ENCODE assay signal across 8 cellular contexts in genomic region chr4:25234390-25235367, GRCh38. TPM values are rescaled to one million over a fixed set of nuclear protein-coding genes. Genes with fewer than 3 reads are reported as not detected.
DNase-seq lines count a peak whose midpoint lies in the region; ATAC-seq, FAIRE-seq and TF ChIP-seq lines count a peak whose summit lies in the region.

No MANE protein-coding gene starts in this region.

- peaks cover 7% of the 10 kb centered on the region; the same call in 2 of the 3 replicates for H3K36me3 ChIP-seq in K562 (ENCODE audit: control insufficient read depth, insufficient read depth, low read length)

- no peaks in the 10 kb centered on the region for H3K27me3 Mint-ChIP-seq in T-helper 17 cell

- peaks cover 12 to 14% of the 10 kb centered on the region in 2 experiments; a peak in 4 of 5 replicates for H3K4me1 ChIP-seq in K562 (replicated peaks in 1 of 2; ENCODE audit: control insufficient read depth in 2 of 2, insufficient read depth in 2 of 2, low read length in 2 of 2)

- H3K4me1 Mint-ChIP-seq in T-helper 17 cell: peaks cover 23% of the 10 kb centered on the region

- under 1% methylated on average over 29 of the region's 49 CpGs for WGBS in K562 (ENCODE audit: insufficient coverage, low coverage, missing lambda C conversion rate)

- FAIRE-seq in K562 (lab: Jason Lieb, UNC): peak; percentile 69

- 0 out of 2 replicates have a peak, but pooled peaks cover 3% of the 10 kb centered on the region for H4K20me1 ChIP-seq in K562 (replicated peaks; ENCODE audit: control insufficient read depth, insufficient read depth, low read length)

- H3K9me1 ChIP-seq in K562 (ENCODE audit: control insufficient read depth, insufficient read depth, low read length): no peaks in the 10 kb centered on the region

- intact Hi-C loops in K562 (cut with micrococcal nuclease): loop anchor here (2.0 to 5.0 kb wide), 2 partner anchors 52 to 78 kb away; partner anchors contain the start of gene ZCCHC4

- no peak for TF ChIP-seq EP300 in K562 (IDR thresholded peaks at IDR 0.05; ENCODE audit: low read length)

- no peaks in the 10 kb centered on the region for H3K9me3 ChIP-seq in T-helper 17 cell (ENCODE audit: control insufficient read depth, low read length, poor library complexity, severe bottlenecking)
- H3K9me3 ChIP-seq in K562 (replicated peaks; ENCODE audit: control insufficient read depth, insufficient read depth, low read depth, low read length): no peaks in the 10 kb centered on the region; the same call in 1 of the 2 replicates

- peak overlapping the region; percentile 92 for H3K27ac ChIP-seq in K562 (ENCODE audit: extremely low read depth, low read depth, low read length)

- H3K4me3 ChIP-seq in K562: peak overlapping the region; percentile 93

- peak overlapping the region; percentile 96 for H3K4me3 Mint-ChIP-seq in T-helper 17 cell

- CTCF ChIA-PET in K562 (lab: Yijun Ruan, JAX; ENCODE audit: low intra/inter-chr PET ratio): interaction anchor here (0.9 kb wide), 1 partner anchor 78 kb away, joined by 3 read pairs; the partner anchor contains the start of gene ZCCHC4

- H3K27ac Mint-ChIP-seq in T-helper 17 cell: peak overlapping the region; percentile 98

- no peaks in the 10 kb centered on the region for H3K36me3 Mint-ChIP-seq in T-helper 17 cell (ENCODE audit: low read depth)

- DNase-seq in NCI-H2081 (lab: John Stamatoyannopoulos, UW) (peak; percentile 46 to 68), NCI-H2081 treated with DMSO at 0.1 percent for 48 hours (lab: John Stamatoyannopoulos, UW) (no peak), NAMALWA (ENCODE audit: low spot score) (peak; percentile 94), T-helper 17 cell (peak; percentile 7 to 19 (median 18)), K562 (ENCODE audit: extremely low read depth in 1 of 4, low spot score in 3 of 4) (peak; percentile 19 to 71 (median 44)), hypothalamus (lab: John Stamatoyannopoulos, UW) (peak in 41 of 51 donors; percentile 2 to 72 (median 42)), retina (peak; percentile 75)

- peak overlapping the region; percentile 95 to 96 for H3K9ac ChIP-seq in K562 (ENCODE audit: insufficient read depth in 1 of 2, low read depth in 2 of 2, low read length in 2 of 2)

- no TSS peak for BruUV-seq in K562 (replicated peaks; lab: Mats Ljungman, UMichigan)

- peak overlapping the region; percentile 96 for H2AFZ ChIP-seq in K562 (ENCODE audit: low read depth, low read length)

- in situ Hi-C loops in K562 (cut with MboI): no loop called here

- TF ChIP-seq RAD21 in K562 (CRISPR knock-in tag; conservative IDR thresholded peaks at IDR 0.05 in 1 of 2, IDR thresholded peaks at IDR 0.05 in 1 of 2): peak in 1 of 2 experiments; percentile 15; a peak in 1 of 4 replicates

- ATAC-seq in HG02642 (IDR thresholded peaks at IDR 0.05; ENCODE audit: poor library complexity, unreplicated experiment) (peak; percentile 57), T-helper 17 cell (peak; percentile 62), K562 (peak; percentile 73)

- peaks cover 50% of the 10 kb centered on the region for H3K79me2 ChIP-seq in K562 (ENCODE audit: control insufficient read depth, insufficient read depth, low read length)

- no peaks in the 10 kb centered on the region for H3K27me3 ChIP-seq in K562 (ENCODE audit: control insufficient read depth in 2 of 2, insufficient read depth in 2 of 2, low read length in 2 of 2)

- POLR2A ChIA-PET in K562 (lab: Yijun Ruan, JAX): interaction anchor here (0.6 to 1.6 kb wide), 3 partner anchors 21 to 211 kb away, joined by 3 to 8 read pairs (median 5); partner anchors contain the start of gene ANAPC4

- TF ChIP-seq CTCF in K562 (IDR thresholded peaks at IDR 0.05 in 2 of 3, conservative IDR thresholded peaks at IDR 0.05 in 1 of 3; ENCODE audit: insufficient read depth in 2 of 3, low read depth in 1 of 3, low read length in 3 of 3): peak; percentile 38 to 53 (median 49); a peak in 3 of 6 replicates

- H3K4me2 ChIP-seq in K562 (ENCODE audit: insufficient read depth, low read length): peak overlapping the region; percentile 96

- TF ChIP-seq POLR2A in K562 (conservative IDR thresholded peaks at IDR 0.05): no peak

TF ChIP-seq in K562, 482 proteins besides CTCF, POLR2A, EP300 and RAD21 (continues in another document):
- no peak for TF ChIP-seq ZNF324 (CRISPR knock-in tag; IDR thresholded peaks at IDR 0.05)
- peak; percentile 18; the same call in 1 of the 2 replicates for TF ChIP-seq SMARCE1 (IDR thresholded peaks at IDR 0.05)
- peak; percentile 61; the same call in 1 of the 2 replicates for TF ChIP-seq ZNF12 (CRISPR knock-in tag; IDR thresholded peaks at IDR 0.05)
- TF ChIP-seq, protein P1, sequence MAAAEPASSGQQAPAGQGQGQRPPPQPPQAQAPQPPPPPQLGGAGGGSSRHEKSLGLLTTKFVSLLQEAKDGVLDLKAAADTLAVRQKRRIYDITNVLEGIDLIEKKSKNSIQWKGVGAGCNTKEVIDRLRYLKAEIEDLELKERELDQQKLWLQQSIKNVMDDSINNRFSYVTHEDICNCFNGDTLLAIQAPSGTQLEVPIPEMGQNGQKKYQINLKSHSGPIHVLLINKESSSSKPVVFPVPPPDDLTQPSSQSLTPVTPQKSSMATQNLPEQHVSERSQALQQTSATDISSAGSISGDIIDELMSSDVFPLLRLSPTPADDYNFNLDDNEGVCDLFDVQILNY (CRISPR knock-in tag; IDR thresholded peaks at IDR 0.05): no peak
- TF ChIP-seq TEAD2 (tag; IDR thresholded peaks at IDR 0.05): no peak
- no peak for TF ChIP-seq KHSRP (IDR thresholded peaks at IDR 0.05)
- TF ChIP-seq CCNT2 (IDR thresholded peaks at IDR 0.05; ENCODE audit: borderline replicate concordance, extremely low read depth, insufficient read length, low read depth, low read length): peak; percentile 15
- no peak for TF ChIP-seq MAFK (IDR thresholded peaks at IDR 0.05; ENCODE audit: low read length)
- TF ChIP-seq, protein P2, sequence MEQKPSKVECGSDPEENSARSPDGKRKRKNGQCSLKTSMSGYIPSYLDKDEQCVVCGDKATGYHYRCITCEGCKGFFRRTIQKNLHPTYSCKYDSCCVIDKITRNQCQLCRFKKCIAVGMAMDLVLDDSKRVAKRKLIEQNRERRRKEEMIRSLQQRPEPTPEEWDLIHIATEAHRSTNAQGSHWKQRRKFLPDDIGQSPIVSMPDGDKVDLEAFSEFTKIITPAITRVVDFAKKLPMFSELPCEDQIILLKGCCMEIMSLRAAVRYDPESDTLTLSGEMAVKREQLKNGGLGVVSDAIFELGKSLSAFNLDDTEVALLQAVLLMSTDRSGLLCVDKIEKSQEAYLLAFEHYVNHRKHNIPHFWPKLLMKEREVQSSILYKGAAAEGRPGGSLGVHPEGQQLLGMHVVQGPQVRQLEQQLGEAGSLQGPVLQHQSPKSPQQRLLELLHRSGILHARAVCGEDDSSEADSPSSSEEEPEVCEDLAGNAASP (IDR thresholded peaks at IDR 0.05): no peak
- TF ChIP-seq RBBP5 (IDR thresholded peaks at IDR 0.05; ENCODE audit: borderline replicate concordance, insufficient read depth, low read length, poor library complexity, severe bottlenecking): peak; percentile 30
- TF ChIP-seq CAMTA2 (CRISPR knock-in tag; conservative IDR thresholded peaks at IDR 0.05): no peak
- TF ChIP-seq CREB1 (IDR thresholded peaks at IDR 0.05): 0 out of 2 replicates have a peak, but pooled peaks have one; percentile 21
- no peak for TF ChIP-seq CREB1 (CRISPR knock-in tag; IDR thresholded peaks at IDR 0.05)
- TF ChIP-seq NR3C1 (CRISPR knock-in tag; IDR thresholded peaks at IDR 0.05): no peak
- TF ChIP-seq GTF2E2 (tag; IDR thresholded peaks at IDR 0.05): no peak
- TF ChIP-seq ZNF316 (IDR thresholded peaks at IDR 0.05): peak; percentile 27; the same call in 1 of the 2 replicates
- TF ChIP-seq PRMT5 (CRISPR knock-in tag; IDR thresholded peaks at IDR 0.05): no peak
- TF ChIP-seq HDAC1 (IDR thresholded peaks at IDR 0.05): peak in 1 of 2 experiments; percentile 26; a peak in 1 of 4 replicates
- TF ChIP-seq ATF3 (IDR thresholded peaks at IDR 0.05): peak; percentile 35; the same call in 1 of the 2 replicates
- TF ChIP-seq ATF3 (CRISPR knock-in tag; conservative IDR thresholded peaks at IDR 0.05): no peak
- 0 out of 2 replicates have a peak, but pooled peaks have one; percentile 55 for TF ChIP-seq NBN (IDR thresholded peaks at IDR 0.05; ENCODE audit: low read depth)
- no peak for TF ChIP-seq ELF4 (CRISPR knock-in tag; IDR thresholded peaks at IDR 0.05)
- TF ChIP-seq SAFB (IDR thresholded peaks at IDR 0.05; ENCODE audit: borderline replicate concordance, low read depth, low read length): 0 out of 2 replicates have a peak, but pooled peaks have one; percentile 1
- no peak for TF ChIP-seq CBX5 (IDR thresholded peaks at IDR 0.05; ENCODE audit: borderline replicate concordance, low read depth)

RNA-seq across cellular contexts. Expression of gene PI4K2B, which starts 0.8 kb away (rescaled TPM):
- 10 to 100 TPM; 12.6 to 12.8 TPM for total RNA-seq in T-helper 17 cell
- total RNA-seq in K562 (2011; cell fraction: chromatin; rRNA removed; ENCODE audit: low replicate concordance): 4.1 and 14.0 TPM in 2 replicates
- 3.5 and 4.5 TPM in 2 replicates for total RNA-seq in K562 (2011; cell fraction: nucleolus; rRNA removed)
- total RNA-seq in K562 (2011; cell fraction: nucleoplasm; rRNA removed): 6.3 and 8.2 TPM in 2 replicates
- 16.8 and 19.7 TPM in 2 replicates for total RNA-seq in K562 (2014; rRNA removed)
- 21.4 and 26.5 TPM in 2 replicates for total RNA-seq in K562 (2014; rRNA removed; fragmentation: Illumina TruSeq; extraction: Trizol)
- 15.0 and 16.1 TPM in 2 replicates for total RNA-seq in K562 (2015; rRNA removed; fragmentation: Illumina TruSeq; extraction: Trizol)
- 14.2 and 17.4 TPM in 2 replicates for total RNA-seq in K562 (2021)
- 14.3 and 18.6 TPM in 2 replicates for polyA plus RNA-seq in K562 (2011; rRNA removed)
- polyA plus RNA-seq in K562 (2011; cell fraction: cytosol; rRNA removed): 3.0 and 4.8 TPM in 2 replicates
- 5.3 and 6.3 TPM in 2 replicates for polyA plus RNA-seq in K562 (2011; cell fraction: nucleus; rRNA removed)
- polyA plus RNA-seq in K562 (2012): 10.9 and 12.6 TPM in 2 replicates
- polyA plus RNA-seq in K562 (2014; fragmentation: Illumina TruSeq; extraction: Trizol): 12.4 and 12.8 TPM in 2 replicates
- 1 to 10 TPM; 4.5 to 5.4 TPM for polyA plus RNA-seq in K562 (2014; fragmentation: Nextera tagmentation; extraction: Ambion mirVana)
- 13.4 and 16.5 TPM in 2 replicates for polyA plus RNA-seq in K562 (2014; rRNA removed)
- 9.7 and 11.4 TPM in 2 replicates for polyA minus RNA-seq in K562 (2011; rRNA and poly(A)+ RNA removed)
- polyA minus RNA-seq in K562 (2011; cell fraction: cytosol; rRNA and poly(A)+ RNA removed): 4.0 and 6.8 TPM in 2 replicates
- 4.4 and 7.6 TPM in 2 replicates for polyA minus RNA-seq in K562 (2011; cell fraction: nucleus; rRNA and poly(A)+ RNA removed)
